In genomic region chr14:102629700-102630365, GRCh38 we compare ENCODE assay signal across 13 cellular contexts. TPM values are rescaled to one million over a fixed set of nuclear protein-coding genes. Genes with fewer than 3 reads are reported as not detected.
DNase-seq lines count a peak whose midpoint lies in the region; ATAC-seq and TF ChIP-seq lines count a peak whose summit lies in the region.
"Had no signal": no experiment of that assay in that cellular context is flagged by ENCODE, and none has a peak within 500 bp of the region (broad histone marks: within the 10 kb centered on the region; RNA-seq: fewer than 3 reads in every experiment).

No MANE protein-coding gene starts in this region.

- H3K36me3 ChIP-seq in A673 (ENCODE audit: insufficient read depth, low read length, poor library complexity, severe bottlenecking): peaks cover 16% of the 10 kb centered on the region
- H3K36me3 ChIP-seq in HEK293 (ENCODE audit: control insufficient read depth in 2 of 2, insufficient read depth in 1 of 2, low read length in 2 of 2): no peaks in the 10 kb centered on the region; a peak in 1 of 3 replicates
- H3K36me3 ChIP-seq in left lung: peaks cover 0 to 6% of the 10 kb centered on the region in 2 donors
- no peaks in the 10 kb centered on the region for H3K36me3 ChIP-seq in thyroid gland
- H3K36me3 ChIP-seq: colonic mucosa had no signal

- no TSS peak for BruUV-seq in A673 (replicated peaks; lab: Mats Ljungman, UMichigan)

- CTCF ChIA-PET in A673 (lab: Charles Lee) (no interaction called here), HEK293 (lab: Yijun Ruan, JAX) (interaction anchor here (0.7 to 2.3 kb wide), 4 partner anchors 22 to 105 kb away, joined by 3 to 10 read pairs (median 6); no protein-coding TSS in a partner anchor)

- intact Hi-C loops in A673 (cut with micrococcal nuclease; ENCODE audit: unreplicated experiment) (no loop called here), left lung (cut with DNase I) (no loop called here), thyroid gland (cut with DNase I) (no loop called here)

- no peak for TF ChIP-seq POLR2A in thyroid gland (IDR thresholded peaks at IDR 0.05)

- H3K27ac ChIP-seq in A673 (ENCODE audit: low read depth, low read length, poor library complexity, severe bottlenecking) (peak overlapping the region; percentile 61), HEK293 (ENCODE audit: extremely low read depth, low read depth, low read length) (peak overlapping the region; percentile 48; the same call in 1 of the 2 replicates), left lung (peak overlapping the region; percentile 6 to 58), thyroid gland (no peak overlapping the region)
- H3K27ac ChIP-seq: colonic mucosa had no signal

- no peak overlapping the region for H3K4me3 ChIP-seq in A673 (ENCODE audit: low read depth, low read length, poor library complexity, severe bottlenecking)
- no peak overlapping the region for H3K4me3 ChIP-seq in HEK293 (ENCODE audit: low read depth, low read length)
- H3K4me3 ChIP-seq in left lung: no peak overlapping the region
- H3K4me3 ChIP-seq in thyroid gland (replicated peaks in 1 of 3): no peak overlapping the region
- H3K4me3 ChIP-seq: colonic mucosa had no signal

- in situ Hi-C loops in GM13976 (cut with MboI; ENCODE audit: low sequenced_read_pairs, unreplicated experiment): no loop called here

- TF ChIP-seq CTCF in A673 (conservative IDR thresholded peaks at IDR 0.05; ENCODE audit: low read depth, low read length) (no peak), HEK293 (tag by site-specific recombination; IDR thresholded peaks at IDR 0.05) (no peak), left lung (IDR thresholded peaks at IDR 0.05) (no peak), GM13976 (IDR thresholded peaks at IDR 0.05; ENCODE audit: borderline replicate concordance, control extremely low read depth, extremely low read depth, insufficient read depth, missing control alignments) (no peak), thyroid gland (IDR thresholded peaks at IDR 0.05) (no peak)

- peak; percentile 43 for ATAC-seq in left lung
- no peak for ATAC-seq in GM19455 (IDR thresholded peaks at IDR 0.05; ENCODE audit: unreplicated experiment)

- POLR2A ChIA-PET in A673 (lab: Charles Lee; ENCODE audit: low non-redundant PET): no interaction called here
- POLR2A ChIA-PET in HEK293 (lab: Yijun Ruan, JAX): no interaction called here

- H3K4me1 ChIP-seq in A673 (ENCODE audit: insufficient read depth, low read length, poor library complexity, severe bottlenecking) (peaks cover 37% of the 10 kb centered on the region), HEK293 (ENCODE audit: control insufficient read depth, insufficient read depth, low read length) (peaks cover 13% of the 10 kb centered on the region), left lung (peaks cover 11 to 64% of the 10 kb centered on the region in 2 donors), thyroid gland (peaks cover 0 to 3% of the 10 kb centered on the region in 2 donors)

- DNase-seq in A673 (ENCODE audit: low spot score): no peak
- DNase-seq in OCI-M1 (lab: John Stamatoyannopoulos, UW): peak; percentile 41
- DNase-seq in left lung: no peak
- DNase-seq in GM13976 (ENCODE audit: low spot score): no peak
- no peak for DNase-seq in thyroid gland
- no peak for DNase-seq in NK-92 treated with Interleukin-12 subunit alpha and Interleukin-12 subunit beta, amount 100 ng/mL, for 24 hours (lab: John Stamatoyannopoulos, UW)
- DNase-seq: activated gamma-delta T cell treated with Interleukin-2 at 50 U/mL for 16 hours, colonic mucosa, mammary epithelial cell, NCI-H2081 treated with DMSO at 0.1 percent for 48 hours, small intestine had no signal

- no peaks in the 10 kb centered on the region for H3K9me3 ChIP-seq in A673 (ENCODE audit: low read depth, low read length, poor library complexity, severe bottlenecking)
- no peaks in the 10 kb centered on the region for H3K9me3 ChIP-seq in HEK293 (ENCODE audit: control insufficient read depth, insufficient read depth, low read depth, low read length)
- no peaks in the 10 kb centered on the region for H3K9me3 ChIP-seq in left lung
- H3K9me3 ChIP-seq in thyroid gland: no peaks in the 10 kb centered on the region
- H3K9me3 ChIP-seq: colonic mucosa had no signal

- no peaks in the 10 kb centered on the region for H3K27me3 ChIP-seq in A673 (replicated peaks; ENCODE audit: insufficient read depth, low read depth, low read length, poor library complexity)
- H3K27me3 ChIP-seq in left lung: no peaks in the 10 kb centered on the region
- H3K27me3 ChIP-seq in thyroid gland: no peaks in the 10 kb centered on the region
- H3K27me3 ChIP-seq: colonic mucosa had no signal

- 80 to 84% methylated on average over 7 of the region's 7 CpGs for WGBS in thyroid gland, 2 donors

TF ChIP-seq in HEK293, 187 proteins besides CTCF, POLR2A, EP300 and RAD21 (continues in another document):
- TF ChIP-seq FEZF1 (tag by site-specific recombination; IDR thresholded peaks at IDR 0.05) (peak; percentile 77), ZBTB44 (tag by site-specific recombination; IDR thresholded peaks at IDR 0.05) (no peak), ZNF768 (tag by site-specific recombination; IDR thresholded peaks at IDR 0.05) (no peak), ZNF354C (tag by site-specific recombination; IDR thresholded peaks at IDR 0.05; ENCODE audit: borderline replicate concordance, low read depth) (no peak), ZNF48 (tag by site-specific recombination; IDR thresholded peaks at IDR 0.05) (no peak), INSM2 (tag by site-specific recombination; IDR thresholded peaks at IDR 0.05) (no peak), IKZF3 (tag by site-specific recombination; IDR thresholded peaks at IDR 0.05) (peak; percentile 10; the same call in 1 of the 2 replicates), ZNF266 (tag by site-specific recombination; IDR thresholded peaks at IDR 0.05; ENCODE audit: low read depth) (no peak), ZNF274 (IDR thresholded peaks at IDR 0.05; ENCODE audit: low read length) (no peak), ZNF274 (tag by site-specific recombination; IDR thresholded peaks at IDR 0.05; ENCODE audit: borderline replicate concordance) (no peak), ZNF37A (tag by site-specific recombination; IDR thresholded peaks at IDR 0.05) (no peak), ZNF664 (tag by site-specific recombination; IDR thresholded peaks at IDR 0.05) (no peak), ZNF324 (tag by site-specific recombination; IDR thresholded peaks at IDR 0.05) (no peak), ZNF623 (tag by site-specific recombination; IDR thresholded peaks at IDR 0.05) (no peak), ZBTB17 (tag by site-specific recombination; IDR thresholded peaks at IDR 0.05) (peak; percentile 44), ZNF26 (tag by site-specific recombination; IDR thresholded peaks at IDR 0.05) (no peak), ZNF121 (tag by site-specific recombination; IDR thresholded peaks at IDR 0.05) (no peak), ZNF560 (tag by site-specific recombination; IDR thresholded peaks at IDR 0.05; ENCODE audit: borderline replicate concordance) (no peak), ZNF311 (tag by site-specific recombination; IDR thresholded peaks at IDR 0.05; ENCODE audit: borderline replicate concordance) (no peak), KLF17 (tag by site-specific recombination; IDR thresholded peaks at IDR 0.05) (no peak)

RNA-seq across cellular contexts. Expression of gene RCOR1, which starts 37.4 kb away (rescaled TPM):
- 97.8 and 102 TPM in 2 replicates for total RNA-seq in A673 (2021)
- 10 to 100 TPM; 33.2 to 38.3 TPM for total RNA-seq in left lung
- total RNA-seq in thyroid gland: 10 to 100 TPM in 3 of 4 donors, 1 to 10 TPM in 1; 9.4 to 14.2 (median 11.3) TPM

Comparison
In these comparisons a context has a peak if more than half of its experiments do, and no peak if none do; other contexts are left out.
1. H3K27ac ChIP-seq: peak in A673 (single experiment), HEK293 (single experiment) and left lung (2 of 2); none in thyroid gland (0 of 3).